In the genomic region with DNA sequence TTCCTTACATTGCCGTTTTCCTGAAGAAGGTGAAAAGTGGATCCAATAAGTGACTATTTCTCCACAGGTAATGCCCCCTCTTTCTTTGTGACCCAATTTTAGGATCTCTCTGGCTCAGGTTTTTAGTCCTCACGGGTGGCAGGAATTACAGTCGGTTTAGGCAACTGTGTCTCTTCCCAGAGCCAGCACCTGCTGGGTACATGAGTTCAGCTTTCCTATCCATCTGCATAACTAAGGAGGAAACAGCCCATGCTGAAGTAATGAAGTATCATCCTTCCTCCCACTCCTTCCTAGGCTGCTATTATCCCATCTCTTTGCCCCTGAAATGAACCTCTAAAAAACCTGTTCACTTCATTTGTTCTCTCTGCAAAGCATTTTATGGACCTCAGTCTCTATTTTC, we compare ENCODE assay signal across 28 cellular contexts.
"Had no signal": no experiment of that assay in that cellular context is flagged by ENCODE, and none has a peak within 500 bp of the region (broad histone marks: within the 10 kb centered on the region; RNA-seq: fewer than 3 reads in every experiment).

No MANE protein-coding gene starts in this region.

- ATAC-seq: activated CD8-positive, alpha-beta memory T cell treated with anti-CD3 and anti-CD28 coated beads, Interleukin-2, amount 10 ng/mL, durations not matched to agents 7 days and 5 days; activated CD8-positive, alpha-beta T cell treated with anti-CD3 and anti-CD28 coated beads for 36 hours; activated naive CD8-positive, alpha-beta T cell treated with anti-CD3 and anti-CD28 coated beads, Interleukin-2, amount 50 U/mL, for 24 hours; esophagus mucosa; left lung; right lobe of liver; upper lobe of right lung had no signal

- H3K27ac Mint-ChIP-seq: activated CD4-positive, alpha-beta T cell treated with anti-CD3 and anti-CD28 coated beads, Interleukin-2, amount 10 ng/mL, durations not matched to agents 7 days and 5 days; activated CD8-positive, alpha-beta memory T cell treated with anti-CD3 and anti-CD28 coated beads, Interleukin-2, amount 10 ng/mL, durations not matched to agents 7 days and 5 days; activated CD8-positive, alpha-beta T cell treated with anti-CD3 and anti-CD28 coated beads for 36 hours; activated naive CD8-positive, alpha-beta T cell treated with anti-CD3 and anti-CD28 coated beads, Interleukin-2, amount 50 U/mL, for 24 hours; dendritic cell treated with granulocyte-macrophage colony-stimulating factor and Interleukin-4, amounts not matched to agents 40 ng/mL and 50 ng/mL, for 4 days; naive B cell; stimulated activated naive CD8-positive, alpha-beta T cell treated with anti-CD3 and anti-CD28 coated beads, Interleukin-15, Interleukin-2, amounts not matched to agents 100 ng/mL and 50 ng/mL, for 24 hours; T-helper 2 cell treated with Interferon-gamma antibody and Interleukin-4, amounts not matched to agents 5 μg/mL and 100 μg/mL, for 36 hours had no signal

- H3K9me3 ChIP-seq: right lobe of liver, thyroid gland, upper lobe of right lung had no signal

- H3K36me3 ChIP-seq: left lung, right lobe of liver, thyroid gland, upper lobe of right lung had no signal

- H3K4me1 Mint-ChIP-seq: activated CD4-positive, alpha-beta T cell treated with anti-CD3 and anti-CD28 coated beads, Interleukin-2, amount 10 ng/mL, durations not matched to agents 7 days and 5 days; activated CD8-positive, alpha-beta memory T cell treated with anti-CD3 and anti-CD28 coated beads, Interleukin-2, amount 10 ng/mL, durations not matched to agents 7 days and 5 days; activated naive CD8-positive, alpha-beta T cell treated with anti-CD3 and anti-CD28 coated beads, Interleukin-2, amount 50 U/mL, for 24 hours; naive B cell had no signal

- DNase-seq: activated CD4-positive, alpha-beta T cell treated with anti-CD3 and anti-CD28 coated beads, Interleukin-2, amount 10 ng/mL, durations not matched to agents 7 days and 5 days; activated CD4-positive, CD25-positive, alpha-beta regulatory T cell treated with anti-CD3 and anti-CD28 coated beads, Interleukin-2, amount 50 U/mL, for 72 hours; activated CD8-positive, alpha-beta memory T cell treated with anti-CD3 and anti-CD28 coated beads, Interleukin-2, amount 10 ng/mL, durations not matched to agents 7 days and 5 days; activated CD8-positive, alpha-beta T cell treated with anti-CD3 and anti-CD28 coated beads for 36 hours; activated effector memory CD4-positive, alpha-beta T cell treated with anti-CD3 and anti-CD28 coated beads, Interleukin-2, amount 50 U/mL, for 16 hours; activated naive CD4-positive, alpha-beta T cell treated with anti-CD3 and anti-CD28 coated beads, Interleukin-2, amount 50 U/mL, for 16 hours; activated naive CD8-positive, alpha-beta T cell treated with anti-CD3 and anti-CD28 coated beads, Interleukin-2, amount 50 U/mL, for 24 hours; activated T-cell treated with anti-CD3 and anti-CD28 coated beads for 4 hours; effector memory CD4-positive, alpha-beta T cell; foreskin melanocyte; head of caudate nucleus; hypothalamus; kidney glomerular epithelial cell; left lung; naive B cell; occipital lobe; posterior cingulate gyrus; right lobe of liver; stimulated activated CD4-positive, alpha-beta T cell treated with anti-CD3 and anti-CD28 coated beads, Interleukin-1b, Interleukin-23, amount 100 ng/mL, for 48 hours; thyroid gland; upper lobe of right lung had no signal

- H3K27ac ChIP-seq: left lung, right lobe of liver, skin epidermis, thyroid gland, upper lobe of right lung, VCaP had no signal

- H3K4me3 Mint-ChIP-seq: activated CD4-positive, alpha-beta T cell treated with anti-CD3 and anti-CD28 coated beads, Interleukin-2, amount 10 ng/mL, durations not matched to agents 7 days and 5 days; activated CD8-positive, alpha-beta memory T cell treated with anti-CD3 and anti-CD28 coated beads, Interleukin-2, amount 10 ng/mL, durations not matched to agents 7 days and 5 days; activated CD8-positive, alpha-beta T cell treated with anti-CD3 and anti-CD28 coated beads for 36 hours; activated naive CD8-positive, alpha-beta T cell treated with anti-CD3 and anti-CD28 coated beads, Interleukin-2, amount 50 U/mL, for 24 hours; dendritic cell treated with granulocyte-macrophage colony-stimulating factor and Interleukin-4, amounts not matched to agents 40 ng/mL and 50 ng/mL, for 4 days; naive B cell; stimulated activated naive CD8-positive, alpha-beta T cell treated with anti-CD3 and anti-CD28 coated beads, Interleukin-15, Interleukin-2, amounts not matched to agents 100 ng/mL and 50 ng/mL, for 24 hours; T-helper 2 cell treated with Interferon-gamma antibody and Interleukin-4, amounts not matched to agents 5 μg/mL and 100 μg/mL, for 36 hours had no signal

- H3K4me1 ChIP-seq: left lung, right lobe of liver, thyroid gland, upper lobe of right lung had no signal

- H3K27me3 ChIP-seq: left lung, right lobe of liver, thyroid gland, upper lobe of right lung had no signal

- H3K9me3 Mint-ChIP-seq: activated CD4-positive, alpha-beta T cell treated with anti-CD3 and anti-CD28 coated beads, Interleukin-2, amount 10 ng/mL, durations not matched to agents 7 days and 5 days; activated CD8-positive, alpha-beta T cell treated with anti-CD3 and anti-CD28 coated beads for 36 hours; stimulated activated naive CD8-positive, alpha-beta T cell treated with anti-CD3 and anti-CD28 coated beads, Interleukin-15, Interleukin-2, amounts not matched to agents 100 ng/mL and 50 ng/mL, for 24 hours; T-helper 2 cell treated with Interferon-gamma antibody and Interleukin-4, amounts not matched to agents 5 μg/mL and 100 μg/mL, for 36 hours had no signal

- H3K4me3 ChIP-seq: left lung, lung, right lobe of liver, skin epidermis, thyroid gland, upper lobe of right lung had no signal

- H3K36me3 Mint-ChIP-seq: activated CD8-positive, alpha-beta memory T cell treated with anti-CD3 and anti-CD28 coated beads, Interleukin-2, amount 10 ng/mL, durations not matched to agents 7 days and 5 days; naive B cell had no signal

- H3K27me3 Mint-ChIP-seq: activated CD4-positive, alpha-beta T cell treated with anti-CD3 and anti-CD28 coated beads, Interleukin-2, amount 10 ng/mL, durations not matched to agents 7 days and 5 days; activated CD8-positive, alpha-beta memory T cell treated with anti-CD3 and anti-CD28 coated beads, Interleukin-2, amount 10 ng/mL, durations not matched to agents 7 days and 5 days; activated CD8-positive, alpha-beta T cell treated with anti-CD3 and anti-CD28 coated beads for 36 hours; activated naive CD8-positive, alpha-beta T cell treated with anti-CD3 and anti-CD28 coated beads, Interleukin-2, amount 50 U/mL, for 24 hours; dendritic cell treated with granulocyte-macrophage colony-stimulating factor and Interleukin-4, amounts not matched to agents 40 ng/mL and 50 ng/mL, for 4 days; naive B cell; stimulated activated naive CD8-positive, alpha-beta T cell treated with anti-CD3 and anti-CD28 coated beads, Interleukin-15, Interleukin-2, amounts not matched to agents 100 ng/mL and 50 ng/mL, for 24 hours had no signal
